ENCODE assay signal across 8 cellular contexts in genomic region chr15:22664294-22665058, GRCh38.
A peak's percentile ranks its signal among the peaks of the same experiment; 100 is the strongest.
DNase-seq lines count a peak whose midpoint lies in the region; ATAC-seq, FAIRE-seq and TF ChIP-seq lines count a peak whose summit lies in the region.
"Not testable (repeated sequence)": the region's sequence is repeated elsewhere in the genome, so short reads cannot be mapped to it uniquely, and the experiment has no call there.

No MANE protein-coding gene starts in this region.

- H3K4me2 ChIP-seq in parathyroid adenoma (ENCODE audit: low read length), result peak overlapping the region; percentile 38

- not testable (repeated sequence) for TF ChIP-seq EP300 in upper lobe of left lung (IDR thresholded peaks at IDR 0.05)

- POLR2A ChIA-PET in HEK293T (lab: Yijun Ruan, JAX), result not testable (repeated sequence)

- 0 to 1% methylated on average over 9 to 13 of the region's 110 CpGs for WGBS in upper lobe of left lung, 2 donors

- not testable (repeated sequence) for FAIRE-seq in GM12891 (lab: Jason Lieb, UNC)

- CTCF ChIA-PET in HEK293T (lab: Yijun Ruan, JAX), result not testable (repeated sequence)

- H3K9ac ChIP-seq in parathyroid adenoma, result not testable (repeated sequence)

- H3K9me3 ChIP-seq in parathyroid adenoma (ENCODE audit: control insufficient read depth, low read length); upper lobe of left lung: not testable (repeated sequence)

- peak; percentile 83 to 100 for ATAC-seq in upper lobe of left lung (ENCODE audit: low FRiP score in 2 of 2)

- H3K4me3 ChIP-seq in parathyroid adenoma (ENCODE audit: low read depth, low read length) (peak overlapping the region; percentile 50), upper lobe of left lung (peak overlapping the region; percentile 26 to 71 (median 69))

- not testable (repeated sequence) for H3K79me2 ChIP-seq in parathyroid adenoma

- peak; percentile 2 for DNase-seq in GM12891 (ENCODE audit: insufficient read length, low spot score)
- DNase-seq in HEK293T (ENCODE audit: extremely low spot score), result peak; percentile 1
- peak; percentile 34 for DNase-seq in M059J (ENCODE audit: low read depth)
- peak; percentile 19 to 20 for DNase-seq in activated CD4-positive, alpha-beta T cell treated with anti-CD3 and anti-CD28 coated beads for 4 hours
- DNase-seq in caudate nucleus (lab: John Stamatoyannopoulos, UW), result peak in 25 of 61 donors; percentile 3 to 68 (median 21)
- peak in 26 of 51 donors; percentile 2 to 67 (median 20) for DNase-seq in hypothalamus (lab: John Stamatoyannopoulos, UW)
- DNase-seq in upper lobe of left lung, result peak; percentile 22 to 93

- H3K27ac ChIP-seq in caudate nucleus (ENCODE audit: low read depth, low read length) (peak overlapping the region; percentile 67), parathyroid adenoma (peak overlapping the region; percentile 77), upper lobe of left lung (peak overlapping the region; percentile 88 to 96 (median 92))

- TF ChIP-seq CTCF in parathyroid adenoma (IDR thresholded peaks at IDR 0.05), result not testable (repeated sequence)
- peak in 1 of 6 experiments; percentile 12 for TF ChIP-seq CTCF in upper lobe of left lung (IDR thresholded peaks at IDR 0.05)

- H3K36me3 ChIP-seq in parathyroid adenoma (ENCODE audit: control insufficient read depth, insufficient read depth, low read length); upper lobe of left lung: not testable (repeated sequence)

- TF ChIP-seq POLR2A in GM12891 (IDR thresholded peaks at IDR 0.05; ENCODE audit: low read depth, low read length), result not testable (repeated sequence)
- peak in 2 of 4 donors; percentile 46 to 50 for TF ChIP-seq POLR2A in upper lobe of left lung (IDR thresholded peaks at IDR 0.05)

- peak overlapping the region; percentile 74 for H2AFZ ChIP-seq in parathyroid adenoma

- not testable (repeated sequence) for H3K4me1 ChIP-seq in parathyroid adenoma, upper lobe of left lung

- H3K27me3 ChIP-seq in parathyroid adenoma (ENCODE audit: control insufficient read depth, insufficient read depth, low read length); upper lobe of left lung: not testable (repeated sequence)
